ENCODE assay signal across 8 cellular contexts in genomic region chr17:27892866-27893769, GRCh38. TPM values are rescaled to one million over a fixed set of nuclear protein-coding genes. Genes with fewer than 3 reads are reported as not detected.
DNase-seq lines count a peak whose midpoint lies in the region; ATAC-seq lines count a peak whose summit lies in the region.

Gene LYRM9 (minus strand): TSS chr17:27893365. CDS start chr17:27882694, 10,671 bp downstream.

- no peaks in the 10 kb centered on the region for H3K36me3 Mint-ChIP-seq in activated CD4-positive, alpha-beta T cell treated with anti-CD3 and anti-CD28 coated beads for 36 hours (ENCODE audit: low read depth)

- ATAC-seq in GM19023 (IDR thresholded peaks at IDR 0.05; ENCODE audit: unreplicated experiment) = peak; percentile 90
- ATAC-seq in HG03280 (IDR thresholded peaks at IDR 0.05; ENCODE audit: unreplicated experiment) = peak; percentile 96
- peak; percentile 96 for ATAC-seq in activated CD4-positive, alpha-beta T cell treated with anti-CD3 and anti-CD28 coated beads for 36 hours

- H3K27ac Mint-ChIP-seq in activated CD4-positive, alpha-beta T cell treated with anti-CD3 and anti-CD28 coated beads for 36 hours = peak within 1 kb of the TSS; percentile 63

- H3K4me1 Mint-ChIP-seq in activated CD4-positive, alpha-beta T cell treated with anti-CD3 and anti-CD28 coated beads for 36 hours = peaks cover 21% of the 10 kb centered on the region

- peak within 1 kb of the TSS; percentile 44 for H3K27ac ChIP-seq in cingulate gyrus (ENCODE audit: low read depth, low read length)
- H3K27ac ChIP-seq in layer of hippocampus (ENCODE audit: low read depth, low read length) = peak within 1 kb of the TSS; percentile 85

- DNase-seq in AML-193 (lab: John Stamatoyannopoulos, UW) (peak; percentile 91 to 95), NCI-H446 treated with DMSO at 0.1 percent for 48 hours (lab: John Stamatoyannopoulos, UW) (peak; percentile 64)
- peak; percentile 96 for DNase-seq in activated CD4-positive, alpha-beta T cell treated with anti-CD3 and anti-CD28 coated beads for 36 hours
- peak; percentile 94 to 96 for DNase-seq in stimulated activated CD4-positive, alpha-beta T cell treated with anti-CD3 and anti-CD28 coated beads, Interleukin-1b, Interleukin-23, amount 100 ng/mL, for 4 hours (ENCODE audit: low read depth in 2 of 2)

- H3K9me3 Mint-ChIP-seq in activated CD4-positive, alpha-beta T cell treated with anti-CD3 and anti-CD28 coated beads for 36 hours (ENCODE audit: low read depth) = no peaks in the 10 kb centered on the region

- H3K27me3 ChIP-seq in layer of hippocampus (ENCODE audit: control insufficient read depth, insufficient read depth, low read length) = no peaks in the 10 kb centered on the region

- H3K27me3 Mint-ChIP-seq in activated CD4-positive, alpha-beta T cell treated with anti-CD3 and anti-CD28 coated beads for 36 hours = peaks cover 17% of the 10 kb centered on the region

- peak within 1 kb of the TSS; percentile 76 for H3K4me3 Mint-ChIP-seq in activated CD4-positive, alpha-beta T cell treated with anti-CD3 and anti-CD28 coated beads for 36 hours

- CTCF ChIA-PET in activated CD4-positive, alpha-beta T cell treated with anti-CD3 and anti-CD28 coated beads for 36 hours (lab: Charles Lee) = interaction anchor here (0.6 to 3.9 kb wide), 31 partner anchors 9 to 677 kb away, joined by 3 to 126 read pairs (median 4); partner anchors contain the start of gene NOS2

- intact Hi-C loops in activated CD4-positive, alpha-beta T cell treated with anti-CD3 and anti-CD28 coated beads for 36 hours (cut with DNase I, micrococcal nuclease) = loop anchor here (1.0 to 10.0 kb wide), 8 partner anchors 85 to 596 kb away; partner anchors contain the start of genes NLK (in 1 of the 2) and TMEM97 (in 1 of the 2)

- POLR2A ChIA-PET in activated CD4-positive, alpha-beta T cell treated with anti-CD3 and anti-CD28 coated beads for 36 hours (lab: Charles Lee) = interaction anchor here (1.1 kb wide), 1 partner anchor 148 kb away, joined by 5 read pairs; no protein-coding TSS in a partner anchor

RNA-seq across cellular contexts. Expression of gene LYRM9, which starts in this region (rescaled TPM):
- total RNA-seq in activated CD4-positive, alpha-beta T cell treated with anti-CD3 and anti-CD28 coated beads for 36 hours = 1 to 10 TPM; 5.9 to 6.3 TPM

Comparison
In these comparisons a context has a peak if more than half of its experiments do, and no peak if none do; other contexts are left out.
1. Peak in every context shown above with its lines: DNase-seq, ATAC-seq and H3K27ac ChIP-seq.